1 cellular context compared by ENCODE assay signal in the genomic region with DNA sequence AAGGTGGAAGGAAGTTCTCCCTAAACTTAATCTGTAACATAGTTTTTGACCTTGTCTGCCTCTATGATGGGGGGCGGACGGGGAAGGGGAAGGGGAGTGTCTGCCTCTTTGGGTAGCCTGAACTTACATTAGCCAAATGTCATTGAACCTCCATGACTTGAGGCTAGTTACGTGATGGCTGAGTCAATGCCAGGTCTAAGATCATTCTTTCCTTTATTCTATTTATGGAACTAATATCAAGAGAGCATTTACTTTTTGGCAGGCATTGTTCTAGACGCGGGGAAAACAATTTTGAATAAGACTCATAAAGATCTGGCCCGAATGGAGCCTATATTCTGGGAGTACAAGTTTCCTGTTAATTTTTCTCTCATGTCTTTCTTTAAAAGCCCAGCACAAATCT.
TF ChIP-seq lines count a peak whose summit lies in the region.

No MANE protein-coding gene starts in this region.

TF ChIP-seq in IMR-90, 13 proteins besides CTCF, POLR2A, EP300 and RAD21:
- TF ChIP-seq RCOR1 (IDR thresholded peaks at IDR 0.05; ENCODE audit: insufficient replicate concordance, low read length), result no peak
- TF ChIP-seq MAFK (IDR thresholded peaks at IDR 0.05; ENCODE audit: low read depth, low read length), result no peak
- TF ChIP-seq SMC3 (IDR thresholded peaks at IDR 0.05; ENCODE audit: low read depth, low read length), result no peak
- TF ChIP-seq ELK1 (IDR thresholded peaks at IDR 0.05; ENCODE audit: borderline replicate concordance, low read depth, low read length), result no peak
- no peak for TF ChIP-seq RFX5 (IDR thresholded peaks at IDR 0.05; ENCODE audit: low read depth, low read length)
- no peak for TF ChIP-seq CEBPB (IDR thresholded peaks at IDR 0.05; ENCODE audit: low read depth, low read length)
- no peak for TF ChIP-seq FOS (IDR thresholded peaks at IDR 0.05; ENCODE audit: low read depth, low read length)
- TF ChIP-seq MXI1 (IDR thresholded peaks at IDR 0.05; ENCODE audit: borderline replicate concordance, low read depth, low read length), result no peak
- TF ChIP-seq BHLHE40 (IDR thresholded peaks at IDR 0.05; ENCODE audit: low read depth, low read length), result no peak
